Comparison of ENCODE assay signal across 8 cellular contexts in the genomic region with DNA sequence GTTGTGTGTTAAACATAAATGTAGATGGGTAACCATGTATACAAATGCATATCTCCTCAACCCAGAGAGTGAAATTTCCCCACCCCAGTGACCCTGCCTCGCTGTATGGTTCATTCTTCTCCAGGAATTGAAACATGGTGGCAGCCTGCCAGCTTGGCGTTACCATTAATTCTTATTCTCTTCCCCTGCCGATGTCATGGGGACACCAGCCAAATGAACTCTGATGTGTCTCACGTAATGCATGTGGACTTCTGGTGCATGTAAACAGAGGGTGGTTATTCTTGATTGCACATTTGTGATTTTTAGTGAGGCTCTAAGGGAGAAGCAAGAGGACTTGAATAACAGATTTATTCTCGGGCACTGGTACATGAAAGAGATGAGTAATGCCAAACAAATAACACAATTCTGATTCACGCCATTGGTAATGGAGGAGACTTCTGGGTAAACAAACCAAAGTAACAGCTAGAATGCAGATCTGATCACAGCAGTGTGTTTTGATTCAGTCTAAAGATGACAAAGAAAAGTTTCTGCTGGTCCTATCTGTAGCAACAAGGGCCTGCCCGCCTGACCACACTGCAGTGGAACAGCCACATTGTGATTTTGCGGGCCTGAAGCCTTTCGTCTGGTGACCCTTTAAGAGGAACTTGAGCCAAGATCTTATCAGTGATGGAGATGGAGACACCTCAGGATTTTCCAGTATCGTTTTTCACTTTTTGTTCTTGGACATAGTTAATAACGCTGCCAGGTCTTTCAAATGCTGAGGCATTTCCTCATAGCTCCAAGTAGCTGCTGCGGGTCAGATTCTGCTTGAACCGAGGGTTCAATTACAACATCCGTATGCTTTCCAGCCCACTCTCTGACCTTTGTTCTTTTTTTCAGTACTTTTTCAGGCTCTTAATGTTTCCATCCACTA.
DNase-seq lines count a peak whose midpoint lies in the region; ATAC-seq and TF ChIP-seq lines count a peak whose summit lies in the region.

No MANE protein-coding gene starts in this region.

- H3K27ac ChIP-seq in A673 (ENCODE audit: low read depth, low read length, poor library complexity, severe bottlenecking) = no peak overlapping the region

- no TSS peak for BruUV-seq in A673 (replicated peaks; lab: Mats Ljungman, UMichigan)

- H3K4me3 ChIP-seq in A673 (ENCODE audit: low read depth, low read length, poor library complexity, severe bottlenecking) = no peak overlapping the region
- no peak overlapping the region for H3K4me3 ChIP-seq in mucosa of descending colon

- no peaks in the 10 kb centered on the region for H3K36me3 ChIP-seq in A673 (ENCODE audit: insufficient read depth, low read length, poor library complexity, severe bottlenecking)
- no peaks in the 10 kb centered on the region for H3K36me3 ChIP-seq in mucosa of descending colon (ENCODE audit: low read depth)

- no peaks in the 10 kb centered on the region for H3K4me1 ChIP-seq in A673 (ENCODE audit: insufficient read depth, low read length, poor library complexity, severe bottlenecking)
- H3K4me1 ChIP-seq in mucosa of descending colon (ENCODE audit: low read depth) = no peaks in the 10 kb centered on the region

- POLR2A ChIA-PET in A673 (lab: Charles Lee; ENCODE audit: low non-redundant PET) = no interaction called here

- TF ChIP-seq CTCF in A673 (conservative IDR thresholded peaks at IDR 0.05; ENCODE audit: low read depth, low read length) (no peak), mucosa of descending colon (IDR thresholded peaks at IDR 0.05) (no peak)

- no peaks in the 10 kb centered on the region for H3K27me3 ChIP-seq in A673 (replicated peaks; ENCODE audit: insufficient read depth, low read depth, low read length, poor library complexity)

- peak; percentile 25 for DNase-seq in A673 (ENCODE audit: low spot score)
- DNase-seq in LoVo (ENCODE audit: low spot score) = peak; percentile 25
- DNase-seq in dermis blood vessel endothelial cell = peak; percentile 99
- peak in 1 of 3 donors; percentile 35 for DNase-seq in mucosa of descending colon
- DNase-seq in NOMO-1 (lab: John Stamatoyannopoulos, UW; ENCODE audit: unreplicated experiment in 2 of 2) = no peak
- DNase-seq in NCI-H1436 (lab: John Stamatoyannopoulos, UW) = no peak

- no peaks in the 10 kb centered on the region for H3K9me3 ChIP-seq in A673 (ENCODE audit: low read depth, low read length, poor library complexity, severe bottlenecking)
- H3K9me3 ChIP-seq in mucosa of descending colon = no peaks in the 10 kb centered on the region

- intact Hi-C loops in A673 (cut with micrococcal nuclease; ENCODE audit: unreplicated experiment) = no loop called here
- intact Hi-C loops in mucosa of descending colon (cut with DNase I, micrococcal nuclease) = no loop called here

- ATAC-seq in mucosa of descending colon (peak; percentile 39), GM18858 (IDR thresholded peaks at IDR 0.05; ENCODE audit: unreplicated experiment) (no peak), GM19455 (IDR thresholded peaks at IDR 0.05; ENCODE audit: unreplicated experiment) (no peak)

- CTCF ChIA-PET in A673 (lab: Charles Lee) = no interaction called here

Comparison
In these comparisons a context has a peak if more than half of its experiments do, and no peak if none do; other contexts are left out.
1. DNase-seq: peak in A673 (single experiment), LoVo (single experiment) and dermis blood vessel endothelial cell (single experiment); none in NOMO-1 (0 of 2) and NCI-H1436 (single experiment).